7 cellular contexts compared by ENCODE assay signal in genomic region chr1:164559342-164560070, GRCh38. TPM values are rescaled to one million over a fixed set of nuclear protein-coding genes. Genes with fewer than 3 reads are reported as not detected.
DNase-seq lines count a peak whose midpoint lies in the region; ATAC-seq, FAIRE-seq and TF ChIP-seq lines count a peak whose summit lies in the region.

No MANE protein-coding gene starts in this region.

- H3K79me2 ChIP-seq in keratinocyte (ENCODE audit: control insufficient read depth, insufficient read depth, low read length): no peaks in the 10 kb centered on the region

- peak overlapping the region; percentile 53 for H3K4me3 ChIP-seq in bronchial epithelial cell (ENCODE audit: low read depth, low read length)
- peak overlapping the region; percentile 38 to 55 (median 48) for H3K4me3 ChIP-seq in keratinocyte (ENCODE audit: control insufficient read depth in 2 of 3, extremely low read depth in 1 of 3, insufficient read depth in 2 of 3, low read depth in 1 of 3, low read length in 3 of 3)
- H3K4me3 ChIP-seq in small intestine (ENCODE audit: low read depth in 1 of 2, low read length in 2 of 2): peak overlapping the region; percentile 79 to 93

- WGBS in small intestine, 3 donors: 0 to 1% (median 1%) methylated on average over 20 of the region's 20 CpGs

- H3K9me3 ChIP-seq in ES-I3 (ENCODE audit: control insufficient read depth, insufficient read depth, low read length): no peaks in the 10 kb centered on the region
- no peaks in the 10 kb centered on the region for H3K9me3 ChIP-seq in keratinocyte (ENCODE audit: control insufficient read depth, low read depth, low read length)
- no peaks in the 10 kb centered on the region for H3K9me3 ChIP-seq in small intestine (ENCODE audit: control insufficient read depth, low read depth)

- dilution Hi-C loops in keratinocyte (cut with MboI; ENCODE audit: extremely low pct_ligation_motif_present, low sequenced_read_pairs): no loop called here

- no peak overlapping the region for H3K27ac ChIP-seq in keratinocyte (ENCODE audit: control insufficient read depth, insufficient read depth, low read length)
- H3K27ac ChIP-seq in small intestine (ENCODE audit: low read depth in 1 of 2, low read length in 1 of 2): peak overlapping the region in 1 of 2 donors; percentile 78

- DNase-seq in NCI-H226 (peak; percentile 35), bronchial epithelial cell (ENCODE audit: low read depth) (peak; percentile 26), keratinocyte (ENCODE audit: low read depth, low spot score) (no peak), small intestine (peak; percentile 30)

- no peaks in the 10 kb centered on the region for H4K20me1 ChIP-seq in keratinocyte (ENCODE audit: control insufficient read depth, extremely low read depth, insufficient read depth, low read length)

- H3K9me1 ChIP-seq in keratinocyte (ENCODE audit: control insufficient read depth, extremely low read depth, insufficient read depth, low read length): no peaks in the 10 kb centered on the region

- FAIRE-seq in bronchial epithelial cell (lab: Jason Lieb, UNC) (no peak), keratinocyte (lab: Jason Lieb, UNC) (no peak), small intestine (lab: Jason Lieb, UNC) (no peak)

- TF ChIP-seq CTCF in bronchial epithelial cell (IDR thresholded peaks at IDR 0.05; ENCODE audit: insufficient read depth, low read length, severe bottlenecking) (no peak), keratinocyte (optimal IDR thresholded peaks at IDR 0.05 in 1 of 3, IDR thresholded peaks at IDR 0.05 in 1 of 3, conservative IDR thresholded peaks at IDR 0.05 in 1 of 3; ENCODE audit: extremely low read depth in 1 of 3, insufficient read depth in 2 of 3, low read length in 3 of 3) (no peak)

- H3K4me1 ChIP-seq in ES-I3 (ENCODE audit: insufficient read depth, low read length) (peaks cover 29% of the 10 kb centered on the region), keratinocyte (ENCODE audit: control insufficient read depth, extremely low read depth, insufficient read depth, low read length) (peaks cover 6% of the 10 kb centered on the region), small intestine (ENCODE audit: control insufficient read depth in 2 of 2, insufficient read depth in 1 of 2, low read depth in 1 of 2, low read length in 1 of 2) (no peaks in the 10 kb centered on the region)

- H3K36me3 ChIP-seq in ES-I3 (ENCODE audit: insufficient read depth, low read length): no peaks in the 10 kb centered on the region
- no peaks in the 10 kb centered on the region for H3K36me3 ChIP-seq in bronchial epithelial cell (ENCODE audit: control insufficient read depth, insufficient read depth, low read length)
- no peaks in the 10 kb centered on the region for H3K36me3 ChIP-seq in keratinocyte (ENCODE audit: control insufficient read depth in 2 of 2, extremely low read depth in 1 of 2, insufficient read depth in 2 of 2, low read length in 2 of 2)
- no peaks in the 10 kb centered on the region for H3K36me3 ChIP-seq in small intestine (ENCODE audit: control insufficient read depth in 2 of 2, insufficient read depth in 2 of 2, low read length in 2 of 2)

- no peaks in the 10 kb centered on the region for H3K27me3 ChIP-seq in bronchial epithelial cell (ENCODE audit: control insufficient read depth, insufficient read depth, low read length)
- H3K27me3 ChIP-seq in keratinocyte (ENCODE audit: control insufficient read depth, extremely low read depth, insufficient read depth, low read length): no peaks in the 10 kb centered on the region
- H3K27me3 ChIP-seq in small intestine (ENCODE audit: control insufficient read depth in 2 of 2, insufficient read depth in 2 of 2, low read length in 2 of 2): no peaks in the 10 kb centered on the region

- peak overlapping the region; percentile 94 for H3K4me2 ChIP-seq in keratinocyte (ENCODE audit: control insufficient read depth, extremely low read depth, insufficient read depth, low read depth, low read length)

- H3K9ac ChIP-seq in ES-I3 (ENCODE audit: low read depth, low read length): peak overlapping the region; percentile 82
- peak overlapping the region; percentile 17 for H3K9ac ChIP-seq in keratinocyte (ENCODE audit: control insufficient read depth, extremely low read depth, insufficient read depth, low read length)

- ATAC-seq in GM19351 (IDR thresholded peaks at IDR 0.05; ENCODE audit: unreplicated experiment) (no peak), HG03097 (IDR thresholded peaks at IDR 0.05; ENCODE audit: low FRiP score, unreplicated experiment) (no peak)

- H2AFZ ChIP-seq in keratinocyte (ENCODE audit: control insufficient read depth, low read length): peak overlapping the region; percentile 93

RNA-seq across cellular contexts. Expression of gene PBX1, which starts 0.5 kb away (rescaled TPM):
- total RNA-seq in bronchial epithelial cell: 2.9 and 3.2 TPM in 2 replicates
- polyA plus RNA-seq in keratinocyte (1.3 to 3.5 TPM (median 2.2 TPM) in 3 replicates), small intestine (10 to 100 TPM; 12.5 to 16.4 (median 12.7) TPM)
- 0.91 TPM for polyA plus RNA-seq in keratinocyte (2011; ENCODE audit: low read depth)
- polyA plus RNA-seq in keratinocyte (2011; cell fraction: cytosol; rRNA removed): 1.9 and 2.1 TPM in 2 replicates
- 1.5 and 2.4 TPM in 2 replicates for polyA plus RNA-seq in keratinocyte (2011; cell fraction: nucleus; rRNA removed)
- polyA plus RNA-seq in keratinocyte (2012; ENCODE audit: low replicate concordance): 0.97 and 1.7 TPM in 2 replicates
- 2.0 to 3.8 TPM (median 3.1 TPM) in 3 replicates for polyA minus RNA-seq in keratinocyte
- 0.77 TPM for polyA minus RNA-seq in keratinocyte (2011; cell fraction: cytosol; rRNA and poly(A)+ RNA removed)
- 2.4 and 8.2 TPM in 2 replicates for polyA minus RNA-seq in keratinocyte (2011; cell fraction: nucleus; rRNA and poly(A)+ RNA removed)
